Comparison of ENCODE assay signal across 9 cellular contexts in genomic region chr1:22141948-22142314, GRCh38. TPM values are rescaled to one million over a fixed set of nuclear protein-coding genes. Genes with fewer than 3 reads are reported as not detected.
A peak's percentile ranks its signal among the peaks of the same experiment; 100 is the strongest.
DNase-seq lines count a peak whose midpoint lies in the region; ATAC-seq, FAIRE-seq and TF ChIP-seq lines count a peak whose summit lies in the region.
"Had no signal": no experiment of that assay in that cellular context is flagged by ENCODE, and none has a peak within 500 bp of the region (broad histone marks: within the 10 kb centered on the region; RNA-seq: fewer than 3 reads in every experiment).

No MANE protein-coding gene starts in this region.

- peaks cover 37% of the 10 kb centered on the region for H3K27me3 Mint-ChIP-seq in activated CD4-positive, alpha-beta T cell treated with anti-CD3 and anti-CD28 coated beads for 36 hours

- H3K36me3 ChIP-seq in K562 (ENCODE audit: control insufficient read depth, insufficient read depth, low read length): no peaks in the 10 kb centered on the region
- H3K36me3 ChIP-seq in suprapubic skin: no peaks in the 10 kb centered on the region
- H3K36me3 ChIP-seq in Karpas-422 (ENCODE audit: insufficient read depth, low read length): no peaks in the 10 kb centered on the region

- H3K27me3 ChIP-seq in K562 (ENCODE audit: control insufficient read depth in 2 of 2, insufficient read depth in 2 of 2, low read length in 2 of 2) (peaks cover 74 to 78% of the 10 kb centered on the region in 2 experiments), suprapubic skin (peaks cover 26% of the 10 kb centered on the region), Karpas-422 (ENCODE audit: low read length) (no peaks in the 10 kb centered on the region)

- H3K4me1 ChIP-seq in K562 (replicated peaks in 1 of 2; ENCODE audit: control insufficient read depth in 2 of 2, insufficient read depth in 2 of 2, low read length in 2 of 2) (peaks cover 0 to 28% of the 10 kb centered on the region in 2 experiments; a peak in 2 of 5 replicates), suprapubic skin (peaks cover 58% of the 10 kb centered on the region), Karpas-422 (ENCODE audit: low read length) (no peaks in the 10 kb centered on the region)

- no peaks in the 10 kb centered on the region for H3K9me1 ChIP-seq in K562 (ENCODE audit: control insufficient read depth, insufficient read depth, low read length)

- TF ChIP-seq EP300 in K562 (IDR thresholded peaks at IDR 0.05; ENCODE audit: low read length) (no peak), suprapubic skin (IDR thresholded peaks at IDR 0.05) (no peak)

- peaks cover 5% of the 10 kb centered on the region for H3K4me1 Mint-ChIP-seq in activated CD4-positive, alpha-beta T cell treated with anti-CD3 and anti-CD28 coated beads for 36 hours

- H3K27ac Mint-ChIP-seq in activated CD4-positive, alpha-beta T cell treated with anti-CD3 and anti-CD28 coated beads for 36 hours: no peak overlapping the region

- H2AFZ ChIP-seq in K562 (ENCODE audit: low read depth, low read length): no peak overlapping the region
- no peak overlapping the region for H2AFZ ChIP-seq in Karpas-422 (ENCODE audit: low read length)

- no peak overlapping the region for H3K4me3 ChIP-seq in K562
- H3K4me3 ChIP-seq in lower leg skin (ENCODE audit: low read depth, poor library complexity, severe bottlenecking): peak overlapping the region; percentile 27
- peak overlapping the region; percentile 64 for H3K4me3 ChIP-seq in suprapubic skin
- H3K4me3 ChIP-seq in Karpas-422 (ENCODE audit: low read length): no peak overlapping the region

- H3K27ac ChIP-seq in K562 (ENCODE audit: extremely low read depth, low read depth, low read length) (no peak overlapping the region), suprapubic skin (peak overlapping the region; percentile 45), Karpas-422 (ENCODE audit: low read length) (no peak overlapping the region)

- no peaks in the 10 kb centered on the region for H3K36me3 Mint-ChIP-seq in activated CD4-positive, alpha-beta T cell treated with anti-CD3 and anti-CD28 coated beads for 36 hours (ENCODE audit: low read depth)

- H3K4me2 ChIP-seq in K562 (ENCODE audit: insufficient read depth, low read length) (no peak overlapping the region), Karpas-422 (ENCODE audit: low read depth, low read length, poor library complexity, severe bottlenecking) (no peak overlapping the region)

- H3K9ac ChIP-seq in K562 (ENCODE audit: insufficient read depth in 1 of 2, low read depth in 2 of 2, low read length in 2 of 2) (no peak overlapping the region), Karpas-422 (ENCODE audit: low read length) (no peak overlapping the region)

- no peak for TF ChIP-seq CTCF in K562 (IDR thresholded peaks at IDR 0.05 in 2 of 3, conservative IDR thresholded peaks at IDR 0.05 in 1 of 3; ENCODE audit: insufficient read depth in 2 of 3, low read depth in 1 of 3, low read length in 3 of 3)
- no peak for TF ChIP-seq CTCF in lower leg skin (IDR thresholded peaks at IDR 0.05)
- TF ChIP-seq CTCF in suprapubic skin (IDR thresholded peaks at IDR 0.05): no peak

- no peak for TF ChIP-seq RAD21 in K562 (CRISPR knock-in tag; conservative IDR thresholded peaks at IDR 0.05 in 1 of 2, IDR thresholded peaks at IDR 0.05 in 1 of 2)

- no TSS peak for BruUV-seq in K562 (replicated peaks; lab: Mats Ljungman, UMichigan)

- H3K9me3 Mint-ChIP-seq in activated CD4-positive, alpha-beta T cell treated with anti-CD3 and anti-CD28 coated beads for 36 hours (ENCODE audit: low read depth): no peaks in the 10 kb centered on the region

- in situ Hi-C loops in K562 (cut with MboI): no loop called here

- no peak for FAIRE-seq in K562 (lab: Jason Lieb, UNC)

- no peak for ATAC-seq in activated CD4-positive, alpha-beta T cell treated with anti-CD3 and anti-CD28 coated beads for 36 hours
- ATAC-seq in K562 (no peak), HG03354 (IDR thresholded peaks at IDR 0.05; ENCODE audit: poor library complexity, severe bottlenecking, unreplicated experiment) (no peak), GM19455 (IDR thresholded peaks at IDR 0.05; ENCODE audit: unreplicated experiment) (no peak)

- no peaks in the 10 kb centered on the region for H3K79me2 ChIP-seq in K562 (ENCODE audit: control insufficient read depth, insufficient read depth, low read length)
- no peaks in the 10 kb centered on the region for H3K79me2 ChIP-seq in Karpas-422 (ENCODE audit: low read length)

- H3K4me3 Mint-ChIP-seq in activated CD4-positive, alpha-beta T cell treated with anti-CD3 and anti-CD28 coated beads for 36 hours: peak overlapping the region; percentile 23

- TF ChIP-seq POLR2A in K562 (conservative IDR thresholded peaks at IDR 0.05) (no peak), lower leg skin (IDR thresholded peaks at IDR 0.05) (no peak), suprapubic skin (IDR thresholded peaks at IDR 0.05) (no peak)

- CTCF ChIA-PET in activated CD4-positive, alpha-beta T cell treated with anti-CD3 and anti-CD28 coated beads for 36 hours (lab: Charles Lee): interaction anchor here (0.8 to 1.2 kb wide), 2 partner anchors 33 to 274 kb away, joined by 3 to 4 read pairs; no protein-coding TSS in a partner anchor
- CTCF ChIA-PET in K562 (lab: Yijun Ruan, JAX; ENCODE audit: low intra/inter-chr PET ratio): no interaction called here

- intact Hi-C loops in activated CD4-positive, alpha-beta T cell treated with anti-CD3 and anti-CD28 coated beads for 36 hours (cut with DNase I, micrococcal nuclease): no loop called here
- intact Hi-C loops in K562 (cut with micrococcal nuclease): no loop called here
- intact Hi-C loops in lower leg skin (cut with DNase I; ENCODE audit: low total_unique reads): no loop called here

- H3K9me3 ChIP-seq in K562 (replicated peaks; ENCODE audit: control insufficient read depth, insufficient read depth, low read depth, low read length) (no peaks in the 10 kb centered on the region), suprapubic skin (no peaks in the 10 kb centered on the region), Karpas-422 (ENCODE audit: low read length) (no peaks in the 10 kb centered on the region)

- 23% methylated on average over 16 of the region's 19 CpGs for whole genome bisulfite sequencing in K562 (ENCODE audit: insufficient coverage, low coverage, missing lambda C conversion rate)
- 1 to 3% methylated on average over 19 of the region's 19 CpGs for WGBS in lower leg skin, 2 donors
- 7% methylated on average over 10 of the region's 19 CpGs for WGBS in suprapubic skin

- peaks cover 36% of the 10 kb centered on the region for H4K20me1 ChIP-seq in K562 (replicated peaks; ENCODE audit: control insufficient read depth, insufficient read depth, low read length)
- no peaks in the 10 kb centered on the region; the same call in 1 of the 2 replicates for H4K20me1 ChIP-seq in Karpas-422 (ENCODE audit: insufficient read depth, low read depth, low read length)

- DNase-seq in activated CD4-positive, alpha-beta T cell treated with anti-CD3 and anti-CD28 coated beads for 36 hours: no peak
- DNase-seq in activated CD4-positive, alpha-beta T cell treated with anti-CD3 and anti-CD28 coated beads for 1 hour: no peak
- no peak for DNase-seq in K562 (ENCODE audit: extremely low read depth in 1 of 4, low spot score in 3 of 4)
- no peak for DNase-seq in lower leg skin (ENCODE audit: low spot score in 2 of 2)
- DNase-seq in suprapubic skin (ENCODE audit: low spot score in 2 of 2): no peak
- no peak for DNase-seq in Karpas-422
- DNase-seq: activated CD4-positive, CD25-positive, alpha-beta regulatory T cell had no signal

- POLR2A ChIA-PET in activated CD4-positive, alpha-beta T cell treated with anti-CD3 and anti-CD28 coated beads for 36 hours (lab: Charles Lee): interaction anchor here (0.7 to 1.0 kb wide), 2 partner anchors 123 to 196 kb away, joined by 4 read pairs; no protein-coding TSS in a partner anchor
- POLR2A ChIA-PET in K562 (lab: Yijun Ruan, JAX): interaction anchor here (0.7 kb wide), 2 partner anchors 11 to 744 kb away, joined by 3 read pairs; no protein-coding TSS in a partner anchor

- H3K9me2 ChIP-seq in Karpas-422 (replicated peaks; ENCODE audit: insufficient read depth, low read length): no peaks in the 10 kb centered on the region

TF ChIP-seq in K562, 482 proteins besides CTCF, POLR2A, EP300 and RAD21:
- TF ChIP-seq BMI1 (IDR thresholded peaks at IDR 0.05; ENCODE audit: low read length) (no peak), EGR1 (conservative IDR thresholded peaks at IDR 0.05) (peak; percentile 20; the same call in 1 of the 2 replicates)

RNA-seq across cellular contexts. Expression of gene WNT4, which starts 1.0 kb away (rescaled TPM):
- not detected for total RNA-seq in activated CD4-positive, alpha-beta T cell treated with anti-CD3 and anti-CD28 coated beads for 36 hours
- total RNA-seq in K562 (2011; cell fraction: chromatin; rRNA removed; ENCODE audit: low replicate concordance): not detected in 2 replicates
- not detected in 2 replicates for total RNA-seq in K562 (2011; cell fraction: nucleolus; rRNA removed)
- not detected in 2 replicates for total RNA-seq in K562 (2011; cell fraction: nucleoplasm; rRNA removed)
- total RNA-seq in K562 (2014; rRNA removed): not detected in 2 replicates
- total RNA-seq in K562 (2014; rRNA removed; fragmentation: Illumina TruSeq; extraction: Trizol): not detected in 2 replicates
- total RNA-seq in K562 (2015; rRNA removed; fragmentation: Illumina TruSeq; extraction: Trizol): not detected in 2 replicates
- total RNA-seq in K562 (2021): 0.04 TPM in 1 of 2 replicates, not detected in the other
- not detected in 2 replicates for polyA plus RNA-seq in K562 (2011; rRNA removed)
- polyA plus RNA-seq in K562 (2011; cell fraction: cytosol; rRNA removed): 0.01 and 0.03 TPM in 2 replicates
- not detected in 2 replicates for polyA plus RNA-seq in K562 (2011; cell fraction: nucleus; rRNA removed)
- polyA plus RNA-seq in K562 (2012): 0.05 and 0.07 TPM in 2 replicates
- not detected in 2 replicates for polyA plus RNA-seq in K562 (2014; fragmentation: Illumina TruSeq; extraction: Trizol)
- polyA plus RNA-seq in K562 (2014; fragmentation: Nextera tagmentation; extraction: Ambion mirVana): under 1 TPM in 1 of 2 experiments, not detected in 1; 0.01 TPM
- polyA plus RNA-seq in K562 (2014; rRNA removed): not detected in 2 replicates
- polyA minus RNA-seq in K562 (2011; rRNA and poly(A)+ RNA removed): not detected in 2 replicates
- not detected in 2 replicates for polyA minus RNA-seq in K562 (2011; cell fraction: cytosol; rRNA and poly(A)+ RNA removed)
- polyA minus RNA-seq in K562 (2011; cell fraction: nucleus; rRNA and poly(A)+ RNA removed): not detected in 2 replicates
- total RNA-seq in lower leg skin: 10 to 100 TPM in 3 of 4 donors, 1 to 10 TPM in 1; 9.4 to 18.8 (median 14.5) TPM
- total RNA-seq in suprapubic skin: 10 to 100 TPM; 21.3 to 42.7 (median 24.5) TPM
- not detected in 2 replicates for total RNA-seq in Karpas-422 (2014; rRNA removed; shearing (Covaris generic); ENCODE audit: low replicate concordance)

Comparison
In these comparisons a context has a peak if more than half of its experiments do, and no peak if none do; other contexts are left out.
1. H3K4me3 ChIP-seq: peak in lower leg skin (single experiment) and suprapubic skin (single experiment); none in K562 (single experiment) and Karpas-422 (single experiment).
2. RNA of gene WNT4, which starts 1.0 kb away (total RNA-seq): 21.3 to 42.7 TPM in suprapubic skin and 9.4 to 18.8 TPM in lower leg skin; not detected in activated CD4-positive, alpha-beta T cell treated with anti-CD3 and anti-CD28 coated beads for 36 hours, 0.04 TPM in K562 and not detected in Karpas-422; every median in the first group is over 4 times any median in the second.